In genomic region chr20:44730441-44730840, GRCh38 we compare ENCODE assay signal across 12 cellular contexts. TPM values are rescaled to one million over a fixed set of nuclear protein-coding genes. Genes with fewer than 3 reads are reported as not detected.
DNase-seq lines count a peak whose midpoint lies in the region; ATAC-seq and TF ChIP-seq lines count a peak whose summit lies in the region.
"Had no signal": no experiment of that assay in that cellular context is flagged by ENCODE, and none has a peak within 500 bp of the region (broad histone marks: within the 10 kb centered on the region; RNA-seq: fewer than 3 reads in every experiment).

No MANE protein-coding gene starts in this region.

- H3K9ac ChIP-seq in HCT116 (ENCODE audit: low read length): peak overlapping the region; percentile 31; the same call in 1 of the 2 replicates

- POLR2A ChIA-PET in HCT116 (lab: Charles Lee): interaction anchor here (1.4 to 2.1 kb wide), 4 partner anchors 10 to 41 kb away, joined by 4 to 10 read pairs (median 6); no protein-coding TSS in a partner anchor

- TF ChIP-seq CTCF in HCT116 (IDR thresholded peaks at IDR 0.05 in 2 of 3, conservative IDR thresholded peaks at IDR 0.05 in 1 of 3; ENCODE audit: borderline replicate concordance in 1 of 3, insufficient read depth in 1 of 3, low read depth in 2 of 3, low read length in 2 of 3): no peak
- no peak for TF ChIP-seq CTCF in epithelial cell of proximal tubule (conservative IDR thresholded peaks at IDR 0.05; ENCODE audit: low read depth, low read length)
- no peak for TF ChIP-seq CTCF in retinal pigment epithelial cell (conservative IDR thresholded peaks at IDR 0.05; ENCODE audit: low read depth, low read length)

- H3K4me3 ChIP-seq in HCT116 (replicated peaks in 1 of 2; ENCODE audit: low read depth in 1 of 2, low read length in 2 of 2) (no peak overlapping the region), epithelial cell of proximal tubule (ENCODE audit: low read depth, low read length) (no peak overlapping the region), retinal pigment epithelial cell (ENCODE audit: low read length) (no peak overlapping the region)
- H3K4me3 ChIP-seq: body of pancreas had no signal

- H4K20me1 ChIP-seq in HCT116 (ENCODE audit: insufficient read depth): no peaks in the 10 kb centered on the region

- H3K4me1 ChIP-seq in HCT116 (ENCODE audit: control insufficient read depth in 1 of 2, insufficient read depth in 2 of 2, low read length in 2 of 2): peaks cover 32 to 42% of the 10 kb centered on the region in 2 experiments
- H3K4me1 ChIP-seq: body of pancreas had no signal

- H3K4me2 ChIP-seq in HCT116 (ENCODE audit: low read length): peak overlapping the region; percentile 78

- no peak for TF ChIP-seq POLR2A in HCT116 (IDR thresholded peaks at IDR 0.05; ENCODE audit: borderline replicate concordance, extremely low read depth, insufficient read depth, insufficient read length)

- no peaks in the 10 kb centered on the region for H3K9me3 ChIP-seq in HCT116 (ENCODE audit: control insufficient read depth in 1 of 2, insufficient read depth in 1 of 2, low read depth in 1 of 2, low read length in 2 of 2)
- H3K9me3 ChIP-seq: body of pancreas had no signal

- DNase-seq in HCT116 (ENCODE audit: low read depth, low spot score): peak; percentile 70
- peak; percentile 88 for DNase-seq in RKO (ENCODE audit: low spot score)
- peak; percentile 94 for DNase-seq in epithelial cell of proximal tubule (ENCODE audit: low read depth)
- peak; percentile 96 for DNase-seq in retinal pigment epithelial cell (ENCODE audit: low read depth)
- DNase-seq in NCI-H2029 (lab: John Stamatoyannopoulos, UW): no peak
- no peak for DNase-seq in activated CD8-positive, alpha-beta memory T cell treated with anti-CD3 and anti-CD28 coated beads, Interleukin-2, amount 50 U/mL, for 48 hours
- DNase-seq: body of pancreas; NCI-H2081 treated with DMSO at 0.1 percent for 48 hours; stimulated activated CD4-positive, alpha-beta T cell treated with anti-CD3 and anti-CD28 coated beads, Interleukin-4, amount 100 ng/mL, for 1 hour had no signal

- H2AFZ ChIP-seq in HCT116 (ENCODE audit: low read depth, low read length, poor library complexity, severe bottlenecking): no peak overlapping the region

- RAD21 ChIA-PET in HCT116 (lab: Charles Lee; ENCODE audit: low non-redundant PET in 1 of 2, low total read pairs in 2 of 2, uncharacterized antibody in 2 of 2, unreplicated experiment in 2 of 2): interaction anchor here in 1 of 2 experiments (1.5 kb wide), 1 partner anchor 47 kb away, joined by 3 read pairs; no protein-coding TSS in a partner anchor

- H3K9me2 ChIP-seq in HCT116 (ENCODE audit: insufficient read depth): no peaks in the 10 kb centered on the region

- no TSS peak for BruUV-seq in HCT116 (replicated peaks; lab: Mats Ljungman, UMichigan)

- CTCF ChIA-PET in HCT116 (lab: Charles Lee): interaction anchor here (1.5 to 7.3 kb wide), 2 partner anchors 46 to 513 kb away, joined by 4 to 160 read pairs; no protein-coding TSS in a partner anchor

- no peaks in the 10 kb centered on the region for H3K36me3 ChIP-seq in HCT116 (ENCODE audit: control insufficient read depth in 1 of 2, insufficient read depth in 2 of 2, low read length in 2 of 2)

- H3K27me3 ChIP-seq in HCT116 (ENCODE audit: insufficient read depth, low read length): no peaks in the 10 kb centered on the region
- H3K27me3 ChIP-seq: body of pancreas had no signal

- 0 out of 2 replicates have a peak overlapping the region, but pooled peaks have one; percentile 36 for H3K27ac ChIP-seq in HCT116 (ENCODE audit: low read depth, low read length)
- H3K27ac ChIP-seq: body of pancreas had no signal

- ATAC-seq in HCT116: peak; percentile 4; the same call in 1 of the 2 replicates
- no peak for ATAC-seq in HG02763 (IDR thresholded peaks at IDR 0.05; ENCODE audit: unreplicated experiment)
- no peak for ATAC-seq in HG03520 (IDR thresholded peaks at IDR 0.05; ENCODE audit: unreplicated experiment)
- ATAC-seq: body of pancreas; natural killer cell treated with Interleukin-12 subunit alpha and Interleukin-12 subunit beta and Interleukin-15 and Interleukin-18, amount 100 ng/mL, for 72 hours had no signal

- no peak; the same call in 1 of the 2 replicates for TF ChIP-seq RAD21 in HCT116 (IDR thresholded peaks at IDR 0.05; ENCODE audit: low read depth)

- intact Hi-C loops in HCT116 (cut with micrococcal nuclease): no loop called here

- H3K79me2 ChIP-seq in HCT116 (ENCODE audit: insufficient read depth, low read length): no peaks in the 10 kb centered on the region

TF ChIP-seq in HCT116, 20 proteins besides CTCF, POLR2A, EP300 and RAD21:
- no peak for TF ChIP-seq EGR1 (IDR thresholded peaks at IDR 0.05; ENCODE audit: low read depth)
- 0 out of 2 replicates have a peak, but pooled peaks have one; percentile 32 for TF ChIP-seq CEBPB (IDR thresholded peaks at IDR 0.05; ENCODE audit: low read depth)
- no peak for TF ChIP-seq ZNF274 (IDR thresholded peaks at IDR 0.05; ENCODE audit: low read depth, low read length)
- TF ChIP-seq POLR2AphosphoS5 (IDR thresholded peaks at IDR 0.05; ENCODE audit: low read depth, low read length): no peak
- peak; percentile 55; the same call in 1 of the 2 replicates for TF ChIP-seq SP1 (IDR thresholded peaks at IDR 0.05; ENCODE audit: low read depth)
- TF ChIP-seq FOSL1 (IDR thresholded peaks at IDR 0.05; ENCODE audit: low read depth): peak; percentile 70; the same call in 1 of the 2 replicates
- TF ChIP-seq REST (IDR thresholded peaks at IDR 0.05; ENCODE audit: low read depth): no peak
- TF ChIP-seq TCF7L2 (IDR thresholded peaks at IDR 0.05; ENCODE audit: borderline replicate concordance, extremely low read depth, insufficient read depth, insufficient read length): no peak
- TF ChIP-seq CBX3 (IDR thresholded peaks at IDR 0.05; ENCODE audit: low read depth): 0 out of 2 replicates have a peak, but pooled peaks have one; percentile 48
- TF ChIP-seq SRF (IDR thresholded peaks at IDR 0.05; ENCODE audit: low read depth): no peak
- TF ChIP-seq ATF3 (IDR thresholded peaks at IDR 0.05): no peak
- TF ChIP-seq MAX (IDR thresholded peaks at IDR 0.05): no peak
- peak; percentile 44 for TF ChIP-seq JUND (IDR thresholded peaks at IDR 0.05)
- TF ChIP-seq ELF1 (IDR thresholded peaks at IDR 0.05; ENCODE audit: borderline replicate concordance, low read depth): no peak
- no peak for TF ChIP-seq EZH2 (IDR thresholded peaks at IDR 0.05)
- no peak for TF ChIP-seq EZH2phosphoT487 (IDR thresholded peaks at IDR 0.05; ENCODE audit: borderline replicate concordance)
- no peak for TF ChIP-seq ZBTB33 (IDR thresholded peaks at IDR 0.05; ENCODE audit: extremely low read depth, insufficient replicate concordance, low read length)

RNA-seq across cellular contexts. Expression of gene KCNK15, which starts 15.2 kb away (rescaled TPM):
- total RNA-seq in HCT116 (2021; ENCODE audit: unreplicated experiment) (not detected), epithelial cell of proximal tubule (0.22 TPM in 1 of 2 replicates, not detected in the other)
- not detected in 2 replicates for polyA plus RNA-seq in HCT116 (2012)

RNA-seq across cellular contexts. Expression of gene CCN5, which starts 15.3 kb away (rescaled TPM):
- total RNA-seq in HCT116 (2021; ENCODE audit: unreplicated experiment) (0.20 TPM), epithelial cell of proximal tubule (0.14 TPM in 1 of 2 replicates, not detected in the other)
- polyA plus RNA-seq in HCT116 (2012): 0.15 and 0.21 TPM in 2 replicates
- total RNA-seq: natural killer cell treated with Interleukin-12 subunit alpha and Interleukin-12 subunit beta and Interleukin-15 and Interleukin-18, amount 100 ng/mL, for 72 hours had no signal

Comparison
In these comparisons a context has a peak if more than half of its experiments do, and no peak if none do; other contexts are left out.
1. DNase-seq: peak in HCT116 (single experiment), RKO (single experiment), epithelial cell of proximal tubule (single experiment) and retinal pigment epithelial cell (single experiment); none in NCI-H2029 (single experiment) and activated CD8-positive, alpha-beta memory T cell treated with anti-CD3 and anti-CD28 coated beads, Interleukin-2, amount 50 U/mL, for 48 hours (single experiment).